In the genomic region with DNA sequence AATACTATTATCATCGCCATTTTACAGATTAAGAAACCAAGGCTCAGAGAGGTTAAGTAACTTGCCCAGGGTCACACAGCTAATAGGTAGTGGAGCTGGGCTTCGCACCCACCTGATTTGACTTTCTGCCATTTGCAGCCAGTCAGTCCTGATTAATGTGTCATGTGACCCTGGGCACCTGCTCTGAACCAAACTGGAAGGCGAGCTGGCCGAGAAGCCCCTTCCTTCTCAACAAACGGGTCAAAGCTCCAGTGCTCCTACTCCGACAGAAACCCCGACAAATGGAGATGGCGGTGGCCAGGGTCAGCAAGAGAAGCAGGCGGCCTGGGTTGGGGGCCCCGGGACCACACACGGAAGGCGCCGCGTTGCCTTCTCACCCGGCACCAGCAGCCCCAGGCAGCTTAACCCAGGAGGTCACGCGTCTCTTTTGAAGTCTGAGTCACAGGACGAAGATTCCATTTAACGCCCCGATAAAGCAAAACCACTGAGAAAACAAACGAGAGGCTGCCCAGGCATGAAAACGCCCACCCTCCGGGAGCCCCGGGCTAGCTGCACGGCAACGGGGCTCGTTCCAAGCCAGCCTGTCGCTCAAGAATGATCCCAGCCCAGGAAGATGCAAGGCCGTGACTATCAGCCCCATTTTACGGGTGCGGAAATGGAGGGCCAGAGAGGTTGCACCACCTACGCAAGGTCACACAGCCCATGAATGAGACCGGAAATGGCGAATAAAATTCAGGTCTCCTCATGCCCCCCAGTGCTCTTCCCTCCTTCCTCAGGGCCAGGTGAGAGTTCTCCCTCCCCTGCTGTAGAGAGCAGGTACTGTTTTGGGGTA, we compare ENCODE assay signal across 1 cellular context.
A peak's percentile ranks its signal among the peaks of the same experiment; 100 is the strongest.
TF ChIP-seq lines count a peak whose summit lies in the region.

No MANE protein-coding gene starts in this region.

TF ChIP-seq in IMR-90, 13 proteins besides CTCF, POLR2A, EP300 and RAD21:
- TF ChIP-seq RFX5 (IDR thresholded peaks at IDR 0.05; ENCODE audit: low read depth, low read length) (no peak), BHLHE40 (IDR thresholded peaks at IDR 0.05; ENCODE audit: low read depth, low read length) (peak; percentile 90), CHD1 (IDR thresholded peaks at IDR 0.05; ENCODE audit: low read depth, low read length) (no peak), NFE2L2 (IDR thresholded peaks at IDR 0.05; ENCODE audit: low read depth, low read length) (no peak), SMC3 (IDR thresholded peaks at IDR 0.05; ENCODE audit: low read depth, low read length) (no peak), MXI1 (IDR thresholded peaks at IDR 0.05; ENCODE audit: borderline replicate concordance, low read depth, low read length) (no peak), MAZ (IDR thresholded peaks at IDR 0.05; ENCODE audit: borderline replicate concordance, low read depth, low read length) (no peak; the same call in 1 of the 2 replicates), RCOR1 (IDR thresholded peaks at IDR 0.05; ENCODE audit: insufficient replicate concordance, low read length) (peak; percentile 96), FOS (IDR thresholded peaks at IDR 0.05; ENCODE audit: low read depth, low read length) (peak; percentile 80), MAFK (IDR thresholded peaks at IDR 0.05; ENCODE audit: low read depth, low read length) (no peak), CEBPB (IDR thresholded peaks at IDR 0.05; ENCODE audit: low read depth, low read length) (no peak)
- TF ChIP-seq, protein P1, sequence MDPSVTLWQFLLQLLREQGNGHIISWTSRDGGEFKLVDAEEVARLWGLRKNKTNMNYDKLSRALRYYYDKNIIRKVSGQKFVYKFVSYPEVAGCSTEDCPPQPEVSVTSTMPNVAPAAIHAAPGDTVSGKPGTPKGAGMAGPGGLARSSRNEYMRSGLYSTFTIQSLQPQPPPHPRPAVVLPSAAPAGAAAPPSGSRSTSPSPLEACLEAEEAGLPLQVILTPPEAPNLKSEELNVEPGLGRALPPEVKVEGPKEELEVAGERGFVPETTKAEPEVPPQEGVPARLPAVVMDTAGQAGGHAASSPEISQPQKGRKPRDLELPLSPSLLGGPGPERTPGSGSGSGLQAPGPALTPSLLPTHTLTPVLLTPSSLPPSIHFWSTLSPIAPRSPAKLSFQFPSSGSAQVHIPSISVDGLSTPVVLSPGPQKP (IDR thresholded peaks at IDR 0.05; ENCODE audit: borderline replicate concordance, low read depth, low read length): no peak
- TF ChIP-seq, protein P2, sequence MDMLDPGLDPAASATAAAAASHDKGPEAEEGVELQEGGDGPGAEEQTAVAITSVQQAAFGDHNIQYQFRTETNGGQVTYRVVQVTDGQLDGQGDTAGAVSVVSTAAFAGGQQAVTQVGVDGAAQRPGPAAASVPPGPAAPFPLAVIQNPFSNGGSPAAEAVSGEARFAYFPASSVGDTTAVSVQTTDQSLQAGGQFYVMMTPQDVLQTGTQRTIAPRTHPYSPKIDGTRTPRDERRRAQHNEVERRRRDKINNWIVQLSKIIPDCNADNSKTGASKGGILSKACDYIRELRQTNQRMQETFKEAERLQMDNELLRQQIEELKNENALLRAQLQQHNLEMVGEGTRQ (IDR thresholded peaks at IDR 0.05; ENCODE audit: low read depth, low read length): no peak; the same call in 1 of the 2 replicates
